1 cellular context compared by ENCODE assay signal in the genomic region with DNA sequence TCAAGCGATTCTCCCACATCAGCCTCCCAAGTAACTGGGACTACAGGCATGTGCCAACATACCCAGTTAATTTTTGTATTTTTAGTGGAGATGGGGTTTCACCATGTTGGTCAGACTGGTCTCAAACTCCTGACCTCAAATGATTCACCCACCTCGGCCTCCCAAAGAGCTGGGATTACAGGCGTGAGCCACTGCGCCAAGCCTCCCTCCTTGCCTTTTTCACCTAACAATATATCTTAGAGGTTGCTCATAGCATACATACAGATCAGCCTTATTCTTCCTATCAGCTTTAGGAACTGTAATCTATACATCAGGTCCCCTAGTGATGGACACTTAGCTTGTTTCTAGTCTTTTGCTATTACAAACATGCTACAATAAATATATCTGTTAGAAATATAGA. TPM values are rescaled to one million over a fixed set of nuclear protein-coding genes. Genes with fewer than 3 reads are reported as not detected.
"Had no signal": no experiment of that assay in that cellular context is flagged by ENCODE, and none has a peak within 500 bp of the region (broad histone marks: within the 10 kb centered on the region; RNA-seq: fewer than 3 reads in every experiment).

No MANE protein-coding gene starts in this region.

RNA-seq across cellular contexts. Expression of a gene that starts 33.3 kb away (rescaled TPM):
- polyA plus RNA-seq: IgD-negative memory B cell had no signal
